Comparison of ENCODE assay signal across 1 cellular context in genomic region chr1:34983700-34984355, GRCh38.
TF ChIP-seq lines count a peak whose summit lies in the region.

No MANE protein-coding gene starts in this region.

TF ChIP-seq in H1, 55 proteins besides CTCF, POLR2A, EP300 and RAD21 (continued from another document):
- TF ChIP-seq KDM5A (IDR thresholded peaks at IDR 0.05; ENCODE audit: low read length) (no peak), SIX5 (IDR thresholded peaks at IDR 0.05; ENCODE audit: low read depth, low read length) (no peak), NANOG (IDR thresholded peaks at IDR 0.05; ENCODE audit: insufficient read depth, low read depth, low read length, poor library complexity, severe bottlenecking) (no peak)
